In genomic region chr20:1471242-1471641, GRCh38 we compare ENCODE assay signal across 1 cellular context.
TF ChIP-seq lines count a peak whose summit lies in the region.

No MANE protein-coding gene starts in this region.

TF ChIP-seq in endothelial cell of umbilical vein, 7 proteins besides CTCF, POLR2A, EP300 and RAD21:
- TF ChIP-seq JUN (IDR thresholded peaks at IDR 0.05; ENCODE audit: borderline replicate concordance, insufficient read depth, insufficient read length, low read depth), result no peak
- TF ChIP-seq EZH2 (IDR thresholded peaks at IDR 0.05; ENCODE audit: borderline replicate concordance, low read depth, low read length, severe bottlenecking), result no peak
- no peak for TF ChIP-seq GATA2 (IDR thresholded peaks at IDR 0.05; ENCODE audit: insufficient read depth, insufficient read length, low read depth, low read length)
